Comparison of ENCODE assay signal across 28 cellular contexts in the genomic region with DNA sequence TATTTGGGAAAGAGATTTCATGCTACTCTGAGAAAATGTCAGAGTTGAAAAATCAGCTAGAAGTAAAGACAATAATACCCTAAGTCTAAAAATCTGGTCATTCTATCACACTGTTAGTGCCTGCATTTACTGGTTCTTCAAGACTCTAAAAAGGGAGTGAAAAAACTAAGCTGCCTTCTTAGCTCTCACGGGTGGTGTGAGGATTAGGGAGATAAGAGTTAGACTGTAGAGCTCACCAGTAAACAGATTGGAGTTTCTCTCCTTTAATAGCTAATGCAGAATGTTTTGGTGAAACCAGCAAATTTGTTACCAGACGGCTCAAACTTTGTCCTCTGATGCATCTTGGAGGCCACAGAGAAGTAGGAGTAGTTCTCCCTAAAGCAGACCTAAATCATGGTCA.
"Had no signal": no experiment of that assay in that cellular context is flagged by ENCODE, and none has a peak within 500 bp of the region (broad histone marks: within the 10 kb centered on the region; RNA-seq: fewer than 3 reads in every experiment).

No MANE protein-coding gene starts in this region.

- DNase-seq: activated CD4-positive, alpha-beta memory T cell treated with anti-CD3 and anti-CD28 coated beads, Interleukin-2, amount 10 ng/mL, durations not matched to agents 7 days and 5 days; activated CD4-positive, alpha-beta T cell treated with anti-CD3 and anti-CD28 coated beads for 1 hour; activated CD4-positive, alpha-beta T cell treated with anti-CD3 and anti-CD28 coated beads for 4 hours; activated CD4-positive, alpha-beta T cell treated with anti-CD3 and anti-CD28 coated beads, Interleukin-2, amount 10 ng/mL, durations not matched to agents 7 days and 5 days; activated CD4-positive, alpha-beta T cell treated with anti-CD3 and anti-CD28 coated beads, Interleukin-2, amount 50 U/mL, for 4 hours; activated CD8-positive, alpha-beta memory T cell treated with anti-CD3 and anti-CD28 coated beads, Interleukin-2, amount 50 U/mL, for 48 hours; activated gamma-delta T cell; activated naive CD4-positive, alpha-beta T cell; activated naive CD4-positive, alpha-beta T cell treated with anti-CD3 and anti-CD28 coated beads, Interleukin-2, amount 10 ng/mL, durations not matched to agents 7 days and 5 days; activated naive CD8-positive, alpha-beta T cell treated with anti-CD3 and anti-CD28 coated beads, Interleukin-2, amount 10 ng/mL, durations not matched to agents 7 days and 5 days; activated T-cell treated with anti-CD3 and anti-CD28 coated beads for 4 hours; activated T-cell treated with anti-CD3 and anti-CD28 coated beads, Interleukin-2, amount 50 U/mL, for 24 hours; activated T-cell treated with anti-CD3 and anti-CD28 coated beads, Interleukin-2, amount 50 U/mL, for 72 hours; central memory CD4-positive, alpha-beta T cell; cerebellar nuclear complex; colonic mucosa; effector CD8-positive, alpha-beta T cell; foreskin fibroblast; head of caudate nucleus; T-helper 2 cell had no signal

- H3K27me3 Mint-ChIP-seq: activated CD4-positive, alpha-beta memory T cell treated with anti-CD3 and anti-CD28 coated beads, Interleukin-2, amount 10 ng/mL, durations not matched to agents 7 days and 5 days; activated CD4-positive, alpha-beta T cell treated with anti-CD3 and anti-CD28 coated beads, Interleukin-2, amount 10 ng/mL, durations not matched to agents 7 days and 5 days; activated naive CD4-positive, alpha-beta T cell treated with anti-CD3 and anti-CD28 coated beads, Interleukin-2, amount 10 ng/mL, durations not matched to agents 7 days and 5 days; activated naive CD8-positive, alpha-beta T cell treated with anti-CD3 and anti-CD28 coated beads, Interleukin-2, amount 10 ng/mL, durations not matched to agents 7 days and 5 days had no signal

- H3K27ac ChIP-seq: ascending aorta, breast epithelium, cardiac muscle cell, colonic mucosa had no signal

- H3K4me3 ChIP-seq: ascending aorta, breast epithelium, cardiac muscle cell, colonic mucosa had no signal

- ATAC-seq: activated naive CD4-positive, alpha-beta T cell treated with anti-CD3 and anti-CD28 coated beads, Interleukin-2, amount 50 U/mL, for 72 hours; activated T-cell treated with anti-CD3 and anti-CD28 coated beads, Interleukin-2, amount 50 U/mL, for 72 hours; esophagus mucosa; WTC11 had no signal

- H3K4me1 ChIP-seq: ascending aorta, breast epithelium, colonic mucosa had no signal

- H3K36me3 Mint-ChIP-seq: activated naive CD4-positive, alpha-beta T cell treated with anti-CD3 and anti-CD28 coated beads, Interleukin-2, amount 10 ng/mL, durations not matched to agents 7 days and 5 days; activated naive CD8-positive, alpha-beta T cell treated with anti-CD3 and anti-CD28 coated beads, Interleukin-2, amount 10 ng/mL, durations not matched to agents 7 days and 5 days; brain; WTC11 had no signal

- FAIRE-seq: frontal cortex had no signal

- H3K27me3 ChIP-seq: ascending aorta, cardiac muscle cell, colonic mucosa had no signal

- H3K4me1 Mint-ChIP-seq: activated CD4-positive, alpha-beta memory T cell treated with anti-CD3 and anti-CD28 coated beads, Interleukin-2, amount 10 ng/mL, durations not matched to agents 7 days and 5 days; activated CD4-positive, alpha-beta T cell treated with anti-CD3 and anti-CD28 coated beads, Interleukin-2, amount 10 ng/mL, durations not matched to agents 7 days and 5 days; activated naive CD4-positive, alpha-beta T cell treated with anti-CD3 and anti-CD28 coated beads, Interleukin-2, amount 10 ng/mL, durations not matched to agents 7 days and 5 days; activated naive CD8-positive, alpha-beta T cell treated with anti-CD3 and anti-CD28 coated beads, Interleukin-2, amount 10 ng/mL, durations not matched to agents 7 days and 5 days; brain; WTC11 had no signal

- H3K9me3 ChIP-seq: ascending aorta, colonic mucosa had no signal

- H3K27ac Mint-ChIP-seq: activated CD4-positive, alpha-beta memory T cell treated with anti-CD3 and anti-CD28 coated beads, Interleukin-2, amount 10 ng/mL, durations not matched to agents 7 days and 5 days; activated CD4-positive, alpha-beta T cell treated with anti-CD3 and anti-CD28 coated beads, Interleukin-2, amount 10 ng/mL, durations not matched to agents 7 days and 5 days; activated naive CD4-positive, alpha-beta T cell treated with anti-CD3 and anti-CD28 coated beads, Interleukin-2, amount 10 ng/mL, durations not matched to agents 7 days and 5 days; activated naive CD4-positive, alpha-beta T cell treated with anti-CD3 and anti-CD28 coated beads, Interleukin-2, amount 50 U/mL, for 72 hours; activated naive CD8-positive, alpha-beta T cell treated with anti-CD3 and anti-CD28 coated beads, Interleukin-2, amount 10 ng/mL, durations not matched to agents 7 days and 5 days; activated T-cell treated with anti-CD3 and anti-CD28 coated beads, Interleukin-2, amount 50 U/mL, for 24 hours; activated T-cell treated with anti-CD3 and anti-CD28 coated beads, Interleukin-2, amount 50 U/mL, for 72 hours; brain; WTC11 had no signal

- H3K4me3 Mint-ChIP-seq: activated CD4-positive, alpha-beta memory T cell treated with anti-CD3 and anti-CD28 coated beads, Interleukin-2, amount 10 ng/mL, durations not matched to agents 7 days and 5 days; activated CD4-positive, alpha-beta T cell treated with anti-CD3 and anti-CD28 coated beads, Interleukin-2, amount 10 ng/mL, durations not matched to agents 7 days and 5 days; activated naive CD4-positive, alpha-beta T cell treated with anti-CD3 and anti-CD28 coated beads, Interleukin-2, amount 10 ng/mL, durations not matched to agents 7 days and 5 days; activated naive CD8-positive, alpha-beta T cell treated with anti-CD3 and anti-CD28 coated beads, Interleukin-2, amount 10 ng/mL, durations not matched to agents 7 days and 5 days; activated T-cell treated with anti-CD3 and anti-CD28 coated beads, Interleukin-2, amount 50 U/mL, for 24 hours; activated T-cell treated with anti-CD3 and anti-CD28 coated beads, Interleukin-2, amount 50 U/mL, for 72 hours; brain; WTC11 had no signal

- H3K36me3 ChIP-seq: ascending aorta, breast epithelium, cardiac muscle cell, colonic mucosa had no signal

- H3K9me3 Mint-ChIP-seq: activated CD4-positive, alpha-beta memory T cell treated with anti-CD3 and anti-CD28 coated beads, Interleukin-2, amount 10 ng/mL, durations not matched to agents 7 days and 5 days; activated CD4-positive, alpha-beta T cell treated with anti-CD3 and anti-CD28 coated beads, Interleukin-2, amount 10 ng/mL, durations not matched to agents 7 days and 5 days; activated naive CD4-positive, alpha-beta T cell treated with anti-CD3 and anti-CD28 coated beads, Interleukin-2, amount 10 ng/mL, durations not matched to agents 7 days and 5 days; activated naive CD8-positive, alpha-beta T cell treated with anti-CD3 and anti-CD28 coated beads, Interleukin-2, amount 10 ng/mL, durations not matched to agents 7 days and 5 days had no signal
